Comparison of ENCODE assay signal across 1 cellular context in the genomic region with DNA sequence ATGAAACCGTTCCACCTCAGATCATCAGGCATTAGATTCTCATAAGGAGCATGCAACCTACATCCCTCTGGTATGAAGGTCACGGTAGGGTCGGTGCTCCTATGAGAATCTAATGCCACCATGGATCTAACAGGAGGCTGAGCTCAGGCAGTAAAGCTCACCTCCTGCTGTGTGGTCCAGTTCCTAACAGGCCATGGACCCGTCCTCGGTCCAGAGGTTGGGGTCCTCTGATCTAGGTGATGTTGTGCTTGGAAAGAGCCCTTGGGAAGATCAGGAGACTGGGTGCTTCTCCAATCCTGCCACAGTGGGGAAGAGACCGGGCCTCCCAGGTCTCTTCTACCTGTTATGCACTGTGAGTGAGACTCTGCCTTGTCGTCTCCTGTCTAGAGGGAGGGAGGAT.
TF ChIP-seq lines count a peak whose summit lies in the region.

No MANE protein-coding gene starts in this region.

TF ChIP-seq in SK-N-SH treated with all-trans-retinoic acid at 6 μM for 48 hours, 23 proteins besides CTCF, POLR2A, EP300 and RAD21 (continued from another document):
- TF ChIP-seq CSRNP3 (CRISPR knock-in tag; IDR thresholded peaks at IDR 0.05) (no peak), ZFP3 (CRISPR knock-in tag; IDR thresholded peaks at IDR 0.05) (no peak), CSDC2 (CRISPR knock-in tag; IDR thresholded peaks at IDR 0.05) (no peak), TCF4 (CRISPR knock-in tag; IDR thresholded peaks at IDR 0.05; ENCODE audit: borderline replicate concordance) (no peak), BACH2 (CRISPR knock-in tag; IDR thresholded peaks at IDR 0.05; ENCODE audit: borderline replicate concordance) (no peak), ZC3H10 (CRISPR knock-in tag; IDR thresholded peaks at IDR 0.05) (no peak)
- TF ChIP-seq, protein P1, sequence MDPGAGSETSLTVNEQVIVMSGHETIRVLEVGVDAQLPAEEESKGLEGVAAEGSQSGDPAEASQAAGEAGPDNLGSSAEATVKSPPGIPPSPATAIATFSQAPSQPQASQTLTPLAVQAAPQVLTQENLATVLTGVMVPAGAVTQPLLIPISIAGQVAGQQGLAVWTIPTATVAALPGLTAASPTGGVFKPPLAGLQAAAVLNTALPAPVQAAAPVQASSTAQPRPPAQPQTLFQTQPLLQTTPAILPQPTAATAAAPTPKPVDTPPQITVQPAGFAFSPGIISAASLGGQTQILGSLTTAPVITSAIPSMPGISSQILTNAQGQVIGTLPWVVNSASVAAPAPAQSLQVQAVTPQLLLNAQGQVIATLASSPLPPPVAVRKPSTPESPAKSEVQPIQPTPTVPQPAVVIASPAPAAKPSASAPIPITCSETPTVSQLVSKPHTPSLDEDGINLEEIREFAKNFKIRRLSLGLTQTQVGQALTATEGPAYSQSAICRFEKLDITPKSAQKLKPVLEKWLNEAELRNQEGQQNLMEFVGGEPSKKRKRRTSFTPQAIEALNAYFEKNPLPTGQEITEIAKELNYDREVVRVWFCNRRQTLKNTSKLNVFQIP (CRISPR knock-in tag; IDR thresholded peaks at IDR 0.05; ENCODE audit: borderline replicate concordance, low read depth), result no peak
- TF ChIP-seq, protein P2, sequence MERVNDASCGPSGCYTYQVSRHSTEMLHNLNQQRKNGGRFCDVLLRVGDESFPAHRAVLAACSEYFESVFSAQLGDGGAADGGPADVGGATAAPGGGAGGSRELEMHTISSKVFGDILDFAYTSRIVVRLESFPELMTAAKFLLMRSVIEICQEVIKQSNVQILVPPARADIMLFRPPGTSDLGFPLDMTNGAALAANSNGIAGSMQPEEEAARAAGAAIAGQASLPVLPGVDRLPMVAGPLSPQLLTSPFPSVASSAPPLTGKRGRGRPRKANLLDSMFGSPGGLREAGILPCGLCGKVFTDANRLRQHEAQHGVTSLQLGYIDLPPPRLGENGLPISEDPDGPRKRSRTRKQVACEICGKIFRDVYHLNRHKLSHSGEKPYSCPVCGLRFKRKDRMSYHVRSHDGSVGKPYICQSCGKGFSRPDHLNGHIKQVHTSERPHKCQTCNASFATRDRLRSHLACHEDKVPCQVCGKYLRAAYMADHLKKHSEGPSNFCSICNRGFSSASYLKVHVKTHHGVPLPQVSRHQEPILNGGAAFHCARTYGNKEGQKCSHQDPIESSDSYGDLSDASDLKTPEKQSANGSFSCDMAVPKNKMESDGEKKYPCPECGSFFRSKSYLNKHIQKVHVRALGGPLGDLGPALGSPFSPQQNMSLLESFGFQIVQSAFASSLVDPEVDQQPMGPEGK (CRISPR knock-in tag; IDR thresholded peaks at IDR 0.05; ENCODE audit: borderline replicate concordance), result no peak
TF ChIP-seq in SK-N-SH treated with all-trans-retinoic acid at 6 μM for 48 hours: peak in this region for 0.
